In genomic region chr16:89202422-89203215, GRCh38 we compare ENCODE assay signal across 9 cellular contexts. TPM values are rescaled to one million over a fixed set of nuclear protein-coding genes. Genes with fewer than 3 reads are reported as not detected.
DNase-seq lines count a peak whose midpoint lies in the region; ATAC-seq and TF ChIP-seq lines count a peak whose summit lies in the region.
"Had no signal": no experiment of that assay in that cellular context is flagged by ENCODE, and none has a peak within 500 bp of the region (broad histone marks: within the 10 kb centered on the region; RNA-seq: fewer than 3 reads in every experiment).

No MANE protein-coding gene starts in this region.

- H3K27me3 ChIP-seq in left ventricle myocardium inferior (ENCODE audit: low read depth), result peaks cover 97% of the 10 kb centered on the region
- H3K27me3 ChIP-seq in ascending aorta, result peaks cover 11% of the 10 kb centered on the region
- peaks cover 0 to 35% (median 11%) of the 10 kb centered on the region in 4 donors for H3K27me3 ChIP-seq in upper lobe of left lung

- WGBS in upper lobe of left lung, 2 donors, result 53 to 56% methylated on average over 47 to 49 of the region's 49 CpGs

- peak overlapping the region; percentile 22 to 85 (median 70) for H3K4me3 Mint-ChIP-seq in naive B cell

- ATAC-seq in naive B cell (ENCODE audit: low read depth in 2 of 2) (peak in 1 of 2 donors; percentile 9), upper lobe of left lung (ENCODE audit: low FRiP score in 2 of 2) (no peak), GM18861 (IDR thresholded peaks at IDR 0.05; ENCODE audit: unreplicated experiment) (no peak), HG03521 (IDR thresholded peaks at IDR 0.05; ENCODE audit: unreplicated experiment) (no peak)

- H3K4me1 Mint-ChIP-seq in naive B cell, result peaks cover 12 to 18% (median 14%) of the 10 kb centered on the region in 3 donors

- TF ChIP-seq POLR2A in upper lobe of left lung (IDR thresholded peaks at IDR 0.05), result no peak

- no peaks in the 10 kb centered on the region for H3K36me3 ChIP-seq in left ventricle myocardium inferior
- H3K36me3 ChIP-seq in ascending aorta, result no peaks in the 10 kb centered on the region
- H3K36me3 ChIP-seq in upper lobe of left lung, result no peaks in the 10 kb centered on the region

- peaks cover 4% of the 10 kb centered on the region for H3K9me3 ChIP-seq in left ventricle myocardium inferior (replicated peaks)
- H3K9me3 ChIP-seq in ascending aorta, result no peaks in the 10 kb centered on the region
- no peaks in the 10 kb centered on the region for H3K9me3 ChIP-seq in upper lobe of left lung

- H3K27me3 Mint-ChIP-seq in naive B cell, result peaks cover 24 to 73% (median 28%) of the 10 kb centered on the region in 3 donors

- peaks cover 0 to 8% of the 10 kb centered on the region in 2 donors for H3K36me3 Mint-ChIP-seq in naive B cell

- peaks cover 16% of the 10 kb centered on the region for H3K4me1 ChIP-seq in left ventricle myocardium inferior
- peaks cover 2 to 3% of the 10 kb centered on the region in 2 donors for H3K4me1 ChIP-seq in ascending aorta
- H3K4me1 ChIP-seq in upper lobe of left lung, result peaks cover 18 to 34% (median 25%) of the 10 kb centered on the region in 4 donors

- H3K27ac ChIP-seq in left ventricle myocardium inferior (replicated peaks) (no peak overlapping the region), ascending aorta (no peak overlapping the region), upper lobe of left lung (no peak overlapping the region)

- H3K27ac Mint-ChIP-seq in naive B cell, result peak overlapping the region in 4 of 6 donors; percentile 23 to 83 (median 29)

- TF ChIP-seq CTCF in left ventricle myocardium inferior (IDR thresholded peaks at IDR 0.05; ENCODE audit: borderline replicate concordance) (no peak), ascending aorta (IDR thresholded peaks at IDR 0.05) (no peak), upper lobe of left lung (IDR thresholded peaks at IDR 0.05) (no peak)

- DNase-seq in left ventricle myocardium inferior, result no peak
- DNase-seq in cardiac septum (ENCODE audit: low spot score), result no peak
- no peak for DNase-seq in ascending aorta (ENCODE audit: low spot score in 2 of 2)
- DNase-seq in naive B cell, result no peak
- peak in 1 of 2 donors; percentile 79 for DNase-seq in upper lobe of left lung
- no peak for DNase-seq in COLO829 (ENCODE audit: low spot score)
- DNase-seq: Karpas-422 had no signal

- H3K4me3 ChIP-seq in left ventricle myocardium inferior (peak overlapping the region; percentile 51), ascending aorta (peak overlapping the region; percentile 45 to 54), upper lobe of left lung (peak overlapping the region in 3 of 4 donors; percentile 57 to 63 (median 61))

- intact Hi-C loops in left ventricle myocardium inferior (cut with micrococcal nuclease) (no loop called here), cardiac septum (cut with DNase I) (no loop called here), ascending aorta (cut with DNase I) (loop anchor here (10.0 kb wide), 1 partner anchor 58 kb away; no protein-coding TSS in a partner anchor)

- TF ChIP-seq EP300 in upper lobe of left lung (IDR thresholded peaks at IDR 0.05), result no peak

- H3K9me3 Mint-ChIP-seq in naive B cell, result peaks cover 0 to 12% (median 7%) of the 10 kb centered on the region in 7 donors

RNA-seq across cellular contexts. Expression of gene SLC22A31, which starts 2.3 kb away (rescaled TPM):
- total RNA-seq in left ventricle myocardium inferior (not detected), cardiac septum (not detected), ascending aorta (not detected), upper lobe of left lung (100 to 1,000 TPM in 4 of 6 donors, 10 to 100 TPM in 2; 71.0 to 320 (median 174) TPM)
- not detected for polyA plus RNA-seq in naive B cell (ENCODE audit: low read depth in 6 of 6)

RNA-seq across cellular contexts. Expression of gene ZNF778, which starts 14.9 kb away (rescaled TPM):
- total RNA-seq in left ventricle myocardium inferior, result 8.7 TPM
- 9.7 TPM for total RNA-seq in cardiac septum
- 1.5 TPM for total RNA-seq in ascending aorta
- polyA plus RNA-seq in naive B cell (ENCODE audit: low read depth in 6 of 6), result 1 to 10 TPM; 1.5 to 7.1 (median 4.2) TPM
- total RNA-seq in upper lobe of left lung, result 10 to 100 TPM; 12.3 to 50.1 (median 17.7) TPM

RNA-seq across cellular contexts. Expression of gene CDH15, which starts 31.1 kb away (rescaled TPM):
- total RNA-seq in left ventricle myocardium inferior (not detected), cardiac septum (0.27 TPM), ascending aorta (not detected), upper lobe of left lung (1 to 10 TPM in 3 of 6 donors, under 1 TPM in 3; 0.39 to 4.2 (median 1.2) TPM)
- not detected for polyA plus RNA-seq in naive B cell (ENCODE audit: low read depth in 6 of 6)

Comparison
In these comparisons a context has a peak if more than half of its experiments do, and no peak if none do; other contexts are left out.
1. RNA of gene SLC22A31, which starts 2.3 kb away (total RNA-seq): 71.0 to 320 TPM in upper lobe of left lung; not detected in cardiac septum (single experiment), not detected in left ventricle myocardium inferior (single experiment) and not detected in ascending aorta (single experiment); every median in the first group is over 10 times any median in the second.
2. Peak in every context shown above with its lines, with median percentiles within 50 percentile points of each other: H3K4me3 ChIP-seq.